Comparison of ENCODE assay signal across 9 cellular contexts in genomic region chr5:180290568-180291233, GRCh38. TPM values are rescaled to one million over a fixed set of nuclear protein-coding genes. Genes with fewer than 3 reads are reported as not detected.
A peak's percentile ranks its signal among the peaks of the same experiment; 100 is the strongest.
DNase-seq lines count a peak whose midpoint lies in the region; ATAC-seq and TF ChIP-seq lines count a peak whose summit lies in the region.
"Had no signal": no experiment of that assay in that cellular context is flagged by ENCODE, and none has a peak within 500 bp of the region (broad histone marks: within the 10 kb centered on the region; RNA-seq: fewer than 3 reads in every experiment).

No MANE protein-coding gene starts in this region.

- H2AFZ ChIP-seq in OCI-LY1 (ENCODE audit: low read length) (no peak overlapping the region), osteoblast (ENCODE audit: low read length) (peak overlapping the region; percentile 15)

- no peak overlapping the region for H3K4me3 ChIP-seq in CD4-positive, alpha-beta memory T cell (ENCODE audit: low read length in 2 of 2)
- H3K4me3 ChIP-seq in OCI-LY1 (ENCODE audit: low read depth, low read length, poor library complexity, severe bottlenecking), result peak overlapping the region; percentile 85
- peak overlapping the region; percentile 62 for H3K4me3 ChIP-seq in endocrine pancreas (ENCODE audit: control insufficient read depth, insufficient read depth, low read length)
- peak overlapping the region; percentile 85 for H3K4me3 ChIP-seq in osteoblast (ENCODE audit: insufficient read depth, low read length)
- no peak overlapping the region for H3K4me3 ChIP-seq in lower leg skin (ENCODE audit: low read depth, poor library complexity, severe bottlenecking)

- no peaks in the 10 kb centered on the region for H3K27me3 Mint-ChIP-seq in CD4-positive, alpha-beta memory T cell

- no peaks in the 10 kb centered on the region for H3K27me3 ChIP-seq in CD4-positive, alpha-beta memory T cell (ENCODE audit: insufficient read depth, low read length)
- no peaks in the 10 kb centered on the region for H3K27me3 ChIP-seq in OCI-LY1 (ENCODE audit: insufficient read depth, low read length)
- no peaks in the 10 kb centered on the region for H3K27me3 ChIP-seq in endocrine pancreas (ENCODE audit: control insufficient read depth, insufficient read depth, low read length)
- no peaks in the 10 kb centered on the region for H3K27me3 ChIP-seq in osteoblast (ENCODE audit: insufficient read depth, low read length)

- H3K27ac ChIP-seq in CD4-positive, alpha-beta memory T cell (ENCODE audit: low read depth, low read length), result no peak overlapping the region
- H3K27ac ChIP-seq in OCI-LY1 (ENCODE audit: low read depth, low read length, poor library complexity, severe bottlenecking) (no peak overlapping the region), osteoblast (ENCODE audit: low read depth, low read length) (no peak overlapping the region)

- peak overlapping the region; percentile 80 to 92 (median 90) for H3K4me3 Mint-ChIP-seq in CD4-positive, alpha-beta memory T cell

- H3K4me1 ChIP-seq in CD4-positive, alpha-beta memory T cell (ENCODE audit: insufficient read depth, low read length), result peaks cover 34% of the 10 kb centered on the region
- H3K4me1 ChIP-seq in OCI-LY1 (ENCODE audit: insufficient read depth, low read length, severe bottlenecking), result peaks cover 35% of the 10 kb centered on the region
- H3K4me1 ChIP-seq in endocrine pancreas (ENCODE audit: control insufficient read depth, insufficient read depth, low read length), result no peaks in the 10 kb centered on the region
- H3K4me1 ChIP-seq in osteoblast (ENCODE audit: insufficient read depth, low read length), result peaks cover 16% of the 10 kb centered on the region

- intact Hi-C loops in CD4-positive, alpha-beta memory T cell (cut with micrococcal nuclease), result loop anchor here (5.0 kb wide), 1 partner anchor 483 kb away; the partner anchor contains the start of gene MGAT4B
- intact Hi-C loops in lower leg skin (cut with DNase I; ENCODE audit: low total_unique reads), result loop anchor here (10.0 kb wide), 1 partner anchor 174 kb away; no protein-coding TSS in a partner anchor

- peak overlapping the region; percentile 71 for H3K9ac ChIP-seq in OCI-LY1 (ENCODE audit: low read length)
- H3K9ac ChIP-seq in endocrine pancreas (ENCODE audit: control insufficient read depth, insufficient read depth, low read length), result peak overlapping the region; percentile 16

- CTCF ChIA-PET in CD4-positive, alpha-beta memory T cell (lab: Charles Lee; ENCODE audit: partially characterized antibody), result interaction anchor here (1.0 to 3.0 kb wide), 6 partner anchors 9 to 38 kb away, joined by 4 to 22 read pairs (median 4); no protein-coding TSS in a partner anchor

- no peaks in the 10 kb centered on the region for H3K9me3 Mint-ChIP-seq in CD4-positive, alpha-beta memory T cell

- TF ChIP-seq CTCF in OCI-LY1 (IDR thresholded peaks at IDR 0.05; ENCODE audit: low read length) (no peak), osteoblast (IDR thresholded peaks at IDR 0.05; ENCODE audit: extremely low read depth, low read depth, low read length) (no peak), lower leg skin (IDR thresholded peaks at IDR 0.05) (no peak)

- H4K20me1 ChIP-seq in OCI-LY1 (ENCODE audit: insufficient read depth, low read length) (no peaks in the 10 kb centered on the region), osteoblast (ENCODE audit: insufficient read depth, low read length) (peaks cover 25% of the 10 kb centered on the region)

- peaks cover 16 to 25% of the 10 kb centered on the region in 2 donors for H3K36me3 Mint-ChIP-seq in CD4-positive, alpha-beta memory T cell

- H3K9me3 ChIP-seq in CD4-positive, alpha-beta memory T cell (ENCODE audit: control insufficient read depth in 1 of 2, low read length in 2 of 2), result no peaks in the 10 kb centered on the region
- H3K9me3 ChIP-seq in OCI-LY1 (ENCODE audit: low read length), result 0 out of 2 replicates have a peak, but pooled peaks cover 5% of the 10 kb centered on the region
- no peaks in the 10 kb centered on the region for H3K9me3 ChIP-seq in endocrine pancreas (ENCODE audit: control insufficient read depth, low read length)
- no peaks in the 10 kb centered on the region for H3K9me3 ChIP-seq in osteoblast (ENCODE audit: low read depth, low read length)

- H3K79me2 ChIP-seq in OCI-LY1 (ENCODE audit: insufficient read depth, low read length) (peaks cover 29% of the 10 kb centered on the region), osteoblast (ENCODE audit: insufficient read depth, low read length) (peaks cover 52% of the 10 kb centered on the region)

- no peaks in the 10 kb centered on the region for H3K36me3 ChIP-seq in CD4-positive, alpha-beta memory T cell (ENCODE audit: insufficient read depth, low read length)
- H3K36me3 ChIP-seq in OCI-LY1 (ENCODE audit: insufficient read depth, low read length) (peaks cover 27% of the 10 kb centered on the region), endocrine pancreas (ENCODE audit: control insufficient read depth, insufficient read depth, low read length) (no peaks in the 10 kb centered on the region), osteoblast (ENCODE audit: insufficient read depth, low read length) (no peaks in the 10 kb centered on the region)

- H3K4me1 Mint-ChIP-seq in CD4-positive, alpha-beta memory T cell, result peaks cover 32 to 70% (median 43%) of the 10 kb centered on the region in 4 donors

- H3K27ac Mint-ChIP-seq in CD4-positive, alpha-beta memory T cell, result peak overlapping the region; percentile 81 to 96 (median 92)

- WGBS in lower leg skin, 2 donors, result 9 to 13% methylated on average over 13 of the region's 13 CpGs

- POLR2A ChIA-PET in CD4-positive, alpha-beta memory T cell (lab: Charles Lee; ENCODE audit: partially characterized antibody), result no interaction called here

- H3K9me2 ChIP-seq in OCI-LY1 (ENCODE audit: low read depth, low read length), result no peaks in the 10 kb centered on the region

- no peak for TF ChIP-seq POLR2A in lower leg skin (IDR thresholded peaks at IDR 0.05)

- H3K4me2 ChIP-seq in OCI-LY1 (ENCODE audit: low read length) (peak overlapping the region; percentile 85), osteoblast (ENCODE audit: insufficient read depth, low read length) (peak overlapping the region; percentile 91)

- ATAC-seq in HG03520 (IDR thresholded peaks at IDR 0.05; ENCODE audit: unreplicated experiment), result no peak
- no peak for ATAC-seq in GM21619 (IDR thresholded peaks at IDR 0.05; ENCODE audit: unreplicated experiment)
- no peak for ATAC-seq in GM21526 (IDR thresholded peaks at IDR 0.05; ENCODE audit: low FRiP score, unreplicated experiment)

- DNase-seq in CD4-positive, alpha-beta memory T cell, result no peak
- DNase-seq in osteoblast (ENCODE audit: insufficient read length, low spot score, missing footprints), result no peak
- DNase-seq in lower leg skin (ENCODE audit: low spot score in 2 of 2), result no peak
- DNase-seq: NCI-H2171 had no signal

- H3F3A ChIP-seq in OCI-LY1 (ENCODE audit: insufficient read depth, low read length), result no peaks in the 10 kb centered on the region

RNA-seq across cellular contexts. Expression of gene MAPK9, which starts 1.2 kb away (rescaled TPM):
- total RNA-seq in CD4-positive, alpha-beta memory T cell, result 10 to 100 TPM; 39.1 TPM
- polyA plus RNA-seq in CD4-positive, alpha-beta memory T cell, result 10 to 100 TPM; 21.8 to 31.1 TPM
- 31.8 and 36.8 TPM in 2 replicates for total RNA-seq in osteoblast
- total RNA-seq in lower leg skin, result 10 to 100 TPM; 10.4 to 18.4 (median 15.4) TPM

Comparison
In these comparisons a context has a peak if more than half of its experiments do, and no peak if none do; other contexts are left out.
1. H3K4me3 ChIP-seq: peak in OCI-LY1 (single experiment), endocrine pancreas (single experiment) and osteoblast (single experiment); none in CD4-positive, alpha-beta memory T cell (0 of 2) and lower leg skin (single experiment).